Comparison of ENCODE assay signal across 9 cellular contexts in the genomic region with DNA sequence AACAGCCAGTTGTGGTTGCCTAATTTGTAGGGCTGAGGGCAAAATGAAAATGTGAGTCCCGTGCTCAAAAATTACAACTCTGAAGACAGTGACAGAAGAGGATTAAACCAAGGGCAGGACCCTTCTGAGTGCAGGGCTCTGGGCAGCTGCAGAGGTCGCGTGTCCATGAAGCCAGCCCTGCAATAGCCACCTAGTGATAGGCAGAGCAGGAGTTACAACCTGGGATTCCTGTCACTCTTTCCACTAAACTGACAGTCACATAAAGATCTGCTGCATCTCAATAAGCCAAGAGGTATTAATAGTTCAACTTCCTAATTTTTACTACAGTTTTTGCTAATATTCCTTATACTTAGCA.
A peak's percentile ranks its signal among the peaks of the same experiment; 100 is the strongest.
DNase-seq lines count a peak whose midpoint lies in the region; ATAC-seq and TF ChIP-seq lines count a peak whose summit lies in the region.
"Had no signal": no experiment of that assay in that cellular context is flagged by ENCODE, and none has a peak within 500 bp of the region (broad histone marks: within the 10 kb centered on the region; RNA-seq: fewer than 3 reads in every experiment).

No MANE protein-coding gene starts in this region.

- no peaks in the 10 kb centered on the region for H3K36me3 ChIP-seq in heart left ventricle
- H3K36me3 ChIP-seq in transverse colon, result no peaks in the 10 kb centered on the region

- no peaks in the 10 kb centered on the region for H3K27me3 Mint-ChIP-seq in activated naive CD4-positive, alpha-beta T cell treated with anti-CD3 and anti-CD28 coated beads, Interleukin-2, amount 10 ng/mL, durations not matched to agents 7 days and 5 days

- H3K27me3 ChIP-seq in HL-60 (ENCODE audit: insufficient read depth, poor library complexity, severe bottlenecking), result no peaks in the 10 kb centered on the region
- H3K27me3 ChIP-seq in heart left ventricle, result no peaks in the 10 kb centered on the region
- no peaks in the 10 kb centered on the region for H3K27me3 ChIP-seq in transverse colon

- H3K9me3 ChIP-seq in heart left ventricle, result no peaks in the 10 kb centered on the region
- no peaks in the 10 kb centered on the region for H3K9me3 ChIP-seq in transverse colon

- 52 to 81% (median 67%) methylated on average over 3 of the region's 3 CpGs for WGBS in heart left ventricle, 4 donors
- WGBS in transverse colon (ENCODE audit: low coverage in 1 of 2), 2 donors, result 66 to 83% methylated on average over 2 to 3 of the region's 3 CpGs

- in situ Hi-C loops in transverse colon (cut with MboI; ENCODE audit: low pct_ligation_motif_present in 1 of 4, low pct_unique_long_range_greater_than_20kb in 1 of 4, low sequenced_read_pairs in 3 of 4), result loop anchor here (5.0 to 25.0 kb wide), 5 partner anchors 93 to 249 kb away; partner anchors contain the start of gene SLC2A13 (in 1 of the 4)

- peak in 3 of 4 donors; percentile 40 to 67 (median 66) for ATAC-seq in heart left ventricle

- H3K27ac Mint-ChIP-seq in activated naive CD4-positive, alpha-beta T cell treated with anti-CD3 and anti-CD28 coated beads, Interleukin-2, amount 10 ng/mL, durations not matched to agents 7 days and 5 days, result no peak overlapping the region

- no peak overlapping the region for H3K27ac ChIP-seq in HL-60 (replicated peaks)
- peak overlapping the region in 9 of 12 donors; percentile 6 to 56 (median 35) for H3K27ac ChIP-seq in heart left ventricle
- H3K27ac ChIP-seq in transverse colon, result peak overlapping the region; percentile 23 to 46 (median 28)
- H3K27ac ChIP-seq: VCaP had no signal

- H3K36me3 Mint-ChIP-seq in activated naive CD4-positive, alpha-beta T cell treated with anti-CD3 and anti-CD28 coated beads, Interleukin-2, amount 10 ng/mL, durations not matched to agents 7 days and 5 days, result no peaks in the 10 kb centered on the region

- H3K4me3 Mint-ChIP-seq in activated naive CD4-positive, alpha-beta T cell treated with anti-CD3 and anti-CD28 coated beads, Interleukin-2, amount 10 ng/mL, durations not matched to agents 7 days and 5 days, result peak overlapping the region; percentile 30

- no peak for TF ChIP-seq CTCF in HL-60 (IDR thresholded peaks at IDR 0.05; ENCODE audit: insufficient read depth, low read length)
- TF ChIP-seq CTCF in heart left ventricle (IDR thresholded peaks at IDR 0.05), result no peak
- no peak for TF ChIP-seq CTCF in transverse colon (IDR thresholded peaks at IDR 0.05)

- no peak for DNase-seq in activated naive CD4-positive, alpha-beta T cell treated with anti-CD3 and anti-CD28 coated beads, Interleukin-2, amount 10 ng/mL, durations not matched to agents 7 days and 5 days
- DNase-seq in activated naive CD4-positive, alpha-beta T cell treated with Interleukin-2 at 50 U/mL for 16 hours, result no peak
- DNase-seq in HL-60 (ENCODE audit: low read depth in 1 of 2, low spot score in 1 of 2), result no peak
- DNase-seq in heart left ventricle, result no peak
- DNase-seq in transverse colon, result no peak
- no peak for DNase-seq in GM19238 (ENCODE audit: insufficient read length, low spot score)
- no peak for DNase-seq in NK-92 treated with Interleukin-12 subunit alpha and Interleukin-12 subunit beta, amount 100 ng/mL, for 24 hours (lab: John Stamatoyannopoulos, UW)
- no peak for DNase-seq in germinal center (ENCODE audit: low spot score)

- CTCF ChIA-PET in activated naive CD4-positive, alpha-beta T cell treated with anti-CD3 and anti-CD28 coated beads, Interleukin-2, amount 10 ng/mL, durations not matched to agents 7 days and 5 days (lab: Charles Lee), result interaction anchor here (0.6 to 6.8 kb wide), 25 partner anchors 10 to 621 kb away, joined by 3 to 86 read pairs (median 4); partner anchors contain the start of gene SLC2A13

- TF ChIP-seq EP300 in transverse colon (IDR thresholded peaks at IDR 0.05; ENCODE audit: low read depth), result no peak

- intact Hi-C loops in heart left ventricle (cut with DNase I) (loop anchor here (1.0 to 10.0 kb wide), 5 partner anchors 95 to 427 kb away; partner anchors contain the start of gene SLC2A13 (in 6 of the 10)), transverse colon (cut with DNase I; ENCODE audit: low total_unique reads) (loop anchor here (2.0 kb wide), 1 partner anchor 95 kb away; the partner anchor contains the start of gene SLC2A13)

- H3K4me1 Mint-ChIP-seq in activated naive CD4-positive, alpha-beta T cell treated with anti-CD3 and anti-CD28 coated beads, Interleukin-2, amount 10 ng/mL, durations not matched to agents 7 days and 5 days, result peaks cover 13% of the 10 kb centered on the region

- H3K9me3 Mint-ChIP-seq in activated naive CD4-positive, alpha-beta T cell treated with anti-CD3 and anti-CD28 coated beads, Interleukin-2, amount 10 ng/mL, durations not matched to agents 7 days and 5 days, result no peaks in the 10 kb centered on the region

- H3K4me1 ChIP-seq in heart left ventricle (peaks cover 0 to 24% (median 17%) of the 10 kb centered on the region in 12 donors), transverse colon (peaks cover 15 to 53% (median 37%) of the 10 kb centered on the region in 4 donors)

- H3K4me3 ChIP-seq in HL-60 (replicated peaks; ENCODE audit: insufficient read depth, low read length) (0 out of 2 replicates have a peak overlapping the region, but pooled peaks have one; percentile 13), heart left ventricle (peak overlapping the region in 10 of 12 donors; percentile 13 to 48 (median 40)), transverse colon (no peak overlapping the region)

- TF ChIP-seq POLR2A in heart left ventricle (IDR thresholded peaks at IDR 0.05) (no peak), transverse colon (IDR thresholded peaks at IDR 0.05) (no peak)

Comparison
In these comparisons a context has a peak if more than half of its experiments do, and no peak if none do; other contexts are left out.
1. H3K4me3 ChIP-seq: peak in HL-60 (single experiment) and heart left ventricle (10 of 12); none in transverse colon (0 of 4).